In genomic region chr10:97200616-97201015, GRCh38 we compare ENCODE assay signal across 25 cellular contexts. TPM values are rescaled to one million over a fixed set of nuclear protein-coding genes. Genes with fewer than 3 reads are reported as not detected.
A peak's percentile ranks its signal among the peaks of the same experiment; 100 is the strongest.
DNase-seq lines count a peak whose midpoint lies in the region; ATAC-seq and TF ChIP-seq lines count a peak whose summit lies in the region.
"Had no signal": no experiment of that assay in that cellular context is flagged by ENCODE, and none has a peak within 500 bp of the region (broad histone marks: within the 10 kb centered on the region; RNA-seq: fewer than 3 reads in every experiment).

No MANE protein-coding gene starts in this region.

- CTCF ChIA-PET in A673 (lab: Charles Lee): interaction anchor here (0.5 kb wide), 1 partner anchor 9 kb away, joined by 4 read pairs; no protein-coding TSS in a partner anchor

- H3K27ac Mint-ChIP-seq in naive B cell: peak overlapping the region in 2 of 6 donors; percentile 36 to 66
- H3K27ac Mint-ChIP-seq: activated CD8-positive, alpha-beta T cell treated with anti-CD3 and anti-CD28 coated beads for 36 hours; activated naive CD4-positive, alpha-beta T cell treated with anti-CD3 and anti-CD28 coated beads, Interleukin-2, amount 10 ng/mL, durations not matched to agents 7 days and 5 days; activated T-cell treated with anti-CD3 and anti-CD28 coated beads, Interleukin-2, amount 50 U/mL, for 24 hours; T-helper 17 cell; WTC11 had no signal

- H3K36me3 Mint-ChIP-seq in naive B cell: peaks cover 0 to 5% of the 10 kb centered on the region in 2 donors
- H3K36me3 Mint-ChIP-seq: activated naive CD4-positive, alpha-beta T cell treated with anti-CD3 and anti-CD28 coated beads, Interleukin-2, amount 10 ng/mL, durations not matched to agents 7 days and 5 days; WTC11 had no signal

- H3K27ac ChIP-seq in A673 (ENCODE audit: low read depth, low read length, poor library complexity, severe bottlenecking): no peak overlapping the region
- H3K27ac ChIP-seq: left ventricle myocardium inferior, suprapubic skin had no signal

- DNase-seq in DMS79 (lab: John Stamatoyannopoulos, UW) (peak; percentile 22), NAMALWA (ENCODE audit: low spot score) (peak; percentile 61), naive B cell (peak; percentile 45), A673 (ENCODE audit: low spot score) (no peak), hepatic stellate cell (ENCODE audit: low spot score) (no peak), RKO (ENCODE audit: low spot score) (no peak)
- no peak for DNase-seq in activated naive CD4-positive, alpha-beta T cell treated with anti-CD3 and anti-CD28 coated beads, Interleukin-2, amount 50 U/mL, for 16 hours
- DNase-seq: activated CD8-positive, alpha-beta T cell treated with anti-CD3 and anti-CD28 coated beads for 36 hours; activated naive CD4-positive, alpha-beta T cell treated with anti-CD3 and anti-CD28 coated beads, Interleukin-2, amount 10 ng/mL, durations not matched to agents 7 days and 5 days; activated T-cell treated with anti-CD3 and anti-CD28 coated beads, Interleukin-2, amount 50 U/mL, for 24 hours; aorta; effector CD4-positive, alpha-beta T cell; EL; left ventricle myocardium inferior; NCI-H1105 treated with DMSO at 0.1 percent for 48 hours; NCI-H526 treated with DMSO at 0.1 percent for 48 hours; OCI-M1; SIG-M5; stimulated activated CD4-positive, alpha-beta T cell treated with anti-CD3 and anti-CD28 coated beads, Interleukin-12 subunit alpha, Interleukin-12 subunit beta, amount 100 ng/mL, for 4 hours; T-helper 17 cell had no signal

- H3K36me3 ChIP-seq in A673 (ENCODE audit: insufficient read depth, low read length, poor library complexity, severe bottlenecking): no peaks in the 10 kb centered on the region
- H3K36me3 ChIP-seq: left ventricle myocardium inferior, suprapubic skin had no signal

- H3K27me3 Mint-ChIP-seq in naive B cell: peaks cover 17 to 41% (median 33%) of the 10 kb centered on the region in 3 donors

- peaks cover 3% of the 10 kb centered on the region for H3K27me3 ChIP-seq in A673 (replicated peaks; ENCODE audit: insufficient read depth, low read depth, low read length, poor library complexity)

- ATAC-seq in GM18909 (IDR thresholded peaks at IDR 0.05; ENCODE audit: poor library complexity, unreplicated experiment) (peak; percentile 57), naive B cell (ENCODE audit: low read depth in 2 of 2) (peak; percentile 69 to 70)
- ATAC-seq: activated CD8-positive, alpha-beta T cell treated with anti-CD3 and anti-CD28 coated beads for 36 hours; esophagus mucosa; T-helper 17 cell; WTC11 had no signal

- no peak for TF ChIP-seq CTCF in A673 (conservative IDR thresholded peaks at IDR 0.05; ENCODE audit: low read depth, low read length)

- peak overlapping the region in 7 of 8 donors; percentile 32 to 79 (median 57) for H3K4me3 Mint-ChIP-seq in naive B cell
- H3K4me3 Mint-ChIP-seq: activated CD8-positive, alpha-beta T cell treated with anti-CD3 and anti-CD28 coated beads for 36 hours; activated naive CD4-positive, alpha-beta T cell treated with anti-CD3 and anti-CD28 coated beads, Interleukin-2, amount 10 ng/mL, durations not matched to agents 7 days and 5 days; activated T-cell treated with anti-CD3 and anti-CD28 coated beads, Interleukin-2, amount 50 U/mL, for 24 hours; neural crest cell; T-helper 17 cell; WTC11 had no signal

- H3K9me3 Mint-ChIP-seq in naive B cell: peaks cover 0 to 3% (median 0%) of the 10 kb centered on the region in 7 donors
- H3K9me3 Mint-ChIP-seq: activated CD8-positive, alpha-beta T cell treated with anti-CD3 and anti-CD28 coated beads for 36 hours; activated naive CD4-positive, alpha-beta T cell treated with anti-CD3 and anti-CD28 coated beads, Interleukin-2, amount 10 ng/mL, durations not matched to agents 7 days and 5 days; activated T-cell treated with anti-CD3 and anti-CD28 coated beads, Interleukin-2, amount 50 U/mL, for 24 hours; neural crest cell had no signal

- intact Hi-C loops in A673 (cut with micrococcal nuclease; ENCODE audit: unreplicated experiment): no loop called here

- H3K4me1 ChIP-seq in A673 (ENCODE audit: insufficient read depth, low read length, poor library complexity, severe bottlenecking): peaks cover 9% of the 10 kb centered on the region

- no TSS peak for BruUV-seq in A673 (replicated peaks; lab: Mats Ljungman, UMichigan)

- no peaks in the 10 kb centered on the region for H3K9me3 ChIP-seq in A673 (ENCODE audit: low read depth, low read length, poor library complexity, severe bottlenecking)
- H3K9me3 ChIP-seq: suprapubic skin had no signal

- peaks cover 19 to 50% (median 44%) of the 10 kb centered on the region in 3 donors for H3K4me1 Mint-ChIP-seq in naive B cell

- H3K4me3 ChIP-seq in A673 (ENCODE audit: low read depth, low read length, poor library complexity, severe bottlenecking): no peak overlapping the region
- H3K4me3 ChIP-seq: left ventricle myocardium inferior, suprapubic skin had no signal

- POLR2A ChIA-PET in A673 (lab: Charles Lee; ENCODE audit: low non-redundant PET): no interaction called here

RNA-seq across cellular contexts. Expression of gene SLIT1, which starts 14.9 kb away (rescaled TPM):
- under 1 TPM in 2 of 6 donors, not detected in 4; 0.07 to 0.08 TPM for polyA plus RNA-seq in naive B cell (ENCODE audit: low read depth in 6 of 6)
- total RNA-seq in A673 (2021): 0.43 and 0.66 TPM in 2 replicates

Comparison
In these comparisons a context has a peak if more than half of its experiments do, and no peak if none do; other contexts are left out.
1. DNase-seq: peak in DMS79 (single experiment), NAMALWA (single experiment) and naive B cell (single experiment); none in A673 (single experiment), activated naive CD4-positive, alpha-beta T cell treated with anti-CD3 and anti-CD28 coated beads, Interleukin-2, amount 50 U/mL, for 16 hours (single experiment), hepatic stellate cell (single experiment) and RKO (single experiment).